In the genomic region with DNA sequence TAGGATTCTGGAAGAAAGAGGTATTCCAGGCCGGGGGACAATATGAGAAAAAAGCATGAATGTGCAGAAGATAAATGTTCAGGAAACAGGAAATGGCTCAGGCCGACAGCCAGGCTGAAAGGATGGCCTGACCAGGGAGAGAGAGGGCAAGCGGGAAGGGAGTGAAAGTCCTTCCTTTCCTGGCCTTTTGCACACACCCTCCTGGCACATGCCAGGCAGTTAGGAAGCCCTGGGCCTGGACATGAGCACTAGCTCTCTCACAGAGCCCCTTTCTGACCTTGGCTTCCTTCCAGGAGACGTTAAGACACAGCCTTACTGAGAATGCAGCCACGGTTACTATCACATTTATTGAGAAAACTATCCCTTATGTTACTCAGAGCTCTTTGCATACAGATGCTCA, we compare ENCODE assay signal across 8 cellular contexts. TPM values are rescaled to one million over a fixed set of nuclear protein-coding genes. Genes with fewer than 3 reads are reported as not detected.
DNase-seq lines count a peak whose midpoint lies in the region; ATAC-seq and TF ChIP-seq lines count a peak whose summit lies in the region.

No MANE protein-coding gene starts in this region.

- intact Hi-C loops in HCT116 (cut with micrococcal nuclease) (no loop called here), left cardiac atrium (cut with DNase I) (loop anchor here in 1 of 2 donors (10.0 kb wide), 1 partner anchor 79 kb away; no protein-coding TSS in a partner anchor), spleen (cut with DNase I; ENCODE audit: low total_unique reads) (no loop called here)

- H4K20me1 ChIP-seq in HCT116 (ENCODE audit: insufficient read depth): no peaks in the 10 kb centered on the region

- peak overlapping the region; percentile 63 for H3K4me2 ChIP-seq in HCT116 (ENCODE audit: low read length)

- H2AFZ ChIP-seq in HCT116 (ENCODE audit: low read depth, low read length, poor library complexity, severe bottlenecking): peak overlapping the region; percentile 27

- H3K4me3 ChIP-seq in HCT116 (replicated peaks in 1 of 2; ENCODE audit: low read depth in 1 of 2, low read length in 2 of 2) (no peak overlapping the region), spleen (no peak overlapping the region)

- TF ChIP-seq CTCF in HCT116 (IDR thresholded peaks at IDR 0.05 in 2 of 3, conservative IDR thresholded peaks at IDR 0.05 in 1 of 3; ENCODE audit: borderline replicate concordance in 1 of 3, insufficient read depth in 1 of 3, low read depth in 2 of 3, low read length in 2 of 3): no peak
- no peak for TF ChIP-seq CTCF in spleen (IDR thresholded peaks at IDR 0.05 in 8 of 11, conservative IDR thresholded peaks at IDR 0.05 in 3 of 11)

- no peaks in the 10 kb centered on the region for H3K79me2 ChIP-seq in HCT116 (ENCODE audit: insufficient read depth, low read length)

- H3K9ac ChIP-seq in HCT116 (ENCODE audit: low read length): peak overlapping the region; percentile 27

- no peak for TF ChIP-seq RAD21 in HCT116 (IDR thresholded peaks at IDR 0.05; ENCODE audit: low read depth)

- no peaks in the 10 kb centered on the region for H3K9me2 ChIP-seq in HCT116 (ENCODE audit: insufficient read depth)

- DNase-seq in HCT116 (ENCODE audit: low read depth, low spot score) (no peak), SW 1271 (lab: John Stamatoyannopoulos, UW) (peak; percentile 48 to 86), left cardiac atrium (peak; percentile 72), spleen (no peak), NCI-H524 (lab: John Stamatoyannopoulos, UW) (no peak)
- DNase-seq in stimulated activated CD4-positive, alpha-beta T cell treated with anti-CD3 and anti-CD28 coated beads, Interleukin-1b, Interleukin-23, amount 100 ng/mL, for 48 hours: no peak

- peaks cover 48 to 83% of the 10 kb centered on the region in 2 experiments for H3K4me1 ChIP-seq in HCT116 (ENCODE audit: control insufficient read depth in 1 of 2, insufficient read depth in 2 of 2, low read length in 2 of 2)
- peaks cover 20 to 75% (median 42%) of the 10 kb centered on the region in 6 donors for H3K4me1 ChIP-seq in spleen

- CTCF ChIA-PET in HCT116 (lab: Charles Lee): interaction anchor here (1.2 kb wide), 1 partner anchor 79 kb away, joined by 3 read pairs; no protein-coding TSS in a partner anchor

- ATAC-seq in HCT116: peak; percentile 28; the same call in 1 of the 2 replicates
- ATAC-seq in left cardiac atrium: peak; percentile 76 to 81
- ATAC-seq in GM21515 (IDR thresholded peaks at IDR 0.05; ENCODE audit: unreplicated experiment): no peak
- no peak for ATAC-seq in HG03469 (IDR thresholded peaks at IDR 0.05; ENCODE audit: unreplicated experiment)

- 0 out of 2 replicates have a peak overlapping the region, but pooled peaks have one; percentile 0 for H3K27ac ChIP-seq in HCT116 (ENCODE audit: low read depth, low read length)
- peak overlapping the region in 7 of 8 donors; percentile 49 to 83 (median 74) for H3K27ac ChIP-seq in spleen

- no peaks in the 10 kb centered on the region for H3K36me3 ChIP-seq in HCT116 (ENCODE audit: control insufficient read depth in 1 of 2, insufficient read depth in 2 of 2, low read length in 2 of 2)
- H3K36me3 ChIP-seq in spleen: no peaks in the 10 kb centered on the region

- no TSS peak for BruUV-seq in HCT116 (replicated peaks; lab: Mats Ljungman, UMichigan)

- POLR2A ChIA-PET in HCT116 (lab: Charles Lee): interaction anchor here (1.8 kb wide), 1 partner anchor 16 kb away, joined by 5 read pairs; no protein-coding TSS in a partner anchor

- H3K27me3 ChIP-seq in HCT116 (ENCODE audit: insufficient read depth, low read length) (no peaks in the 10 kb centered on the region), spleen (replicated peaks in 1 of 7) (no peaks in the 10 kb centered on the region)

- H3K9me3 ChIP-seq in HCT116 (ENCODE audit: control insufficient read depth in 1 of 2, insufficient read depth in 1 of 2, low read depth in 1 of 2, low read length in 2 of 2): no peaks in the 10 kb centered on the region
- no peaks in the 10 kb centered on the region for H3K9me3 ChIP-seq in spleen

- no peak for TF ChIP-seq POLR2A in HCT116 (IDR thresholded peaks at IDR 0.05; ENCODE audit: borderline replicate concordance, extremely low read depth, insufficient read depth, insufficient read length)
- no peak for TF ChIP-seq POLR2A in spleen (IDR thresholded peaks at IDR 0.05)

- WGBS in spleen, 5 donors: 19 to 30% (median 21%) methylated on average over 5 of the region's 5 CpGs

- RAD21 ChIA-PET in HCT116 (lab: Charles Lee; ENCODE audit: low non-redundant PET in 1 of 2, low total read pairs in 2 of 2, uncharacterized antibody in 2 of 2, unreplicated experiment in 2 of 2): interaction anchor here (0.6 to 1.2 kb wide), 2 partner anchors 79 to 97 kb away, joined by 3 to 4 read pairs; no protein-coding TSS in a partner anchor

TF ChIP-seq in HCT116, 20 proteins besides CTCF, POLR2A, EP300 and RAD21:
- TF ChIP-seq SP1 (IDR thresholded peaks at IDR 0.05; ENCODE audit: low read depth) (no peak), SRF (IDR thresholded peaks at IDR 0.05; ENCODE audit: low read depth) (no peak), JUND (IDR thresholded peaks at IDR 0.05) (no peak), FOSL1 (IDR thresholded peaks at IDR 0.05; ENCODE audit: low read depth) (no peak), TCF7L2 (IDR thresholded peaks at IDR 0.05; ENCODE audit: borderline replicate concordance, extremely low read depth, insufficient read depth, insufficient read length) (no peak), YY1 (IDR thresholded peaks at IDR 0.05; ENCODE audit: extremely low read depth, insufficient replicate concordance, low read depth, low read length) (no peak), EZH2phosphoT487 (IDR thresholded peaks at IDR 0.05; ENCODE audit: borderline replicate concordance) (no peak), ELF1 (IDR thresholded peaks at IDR 0.05; ENCODE audit: borderline replicate concordance, low read depth) (no peak), POLR2AphosphoS5 (IDR thresholded peaks at IDR 0.05; ENCODE audit: low read depth, low read length) (no peak), CEBPB (IDR thresholded peaks at IDR 0.05; ENCODE audit: low read depth) (no peak), ZFX (IDR thresholded peaks at IDR 0.05) (no peak)
- TF ChIP-seq, protein P1, sequence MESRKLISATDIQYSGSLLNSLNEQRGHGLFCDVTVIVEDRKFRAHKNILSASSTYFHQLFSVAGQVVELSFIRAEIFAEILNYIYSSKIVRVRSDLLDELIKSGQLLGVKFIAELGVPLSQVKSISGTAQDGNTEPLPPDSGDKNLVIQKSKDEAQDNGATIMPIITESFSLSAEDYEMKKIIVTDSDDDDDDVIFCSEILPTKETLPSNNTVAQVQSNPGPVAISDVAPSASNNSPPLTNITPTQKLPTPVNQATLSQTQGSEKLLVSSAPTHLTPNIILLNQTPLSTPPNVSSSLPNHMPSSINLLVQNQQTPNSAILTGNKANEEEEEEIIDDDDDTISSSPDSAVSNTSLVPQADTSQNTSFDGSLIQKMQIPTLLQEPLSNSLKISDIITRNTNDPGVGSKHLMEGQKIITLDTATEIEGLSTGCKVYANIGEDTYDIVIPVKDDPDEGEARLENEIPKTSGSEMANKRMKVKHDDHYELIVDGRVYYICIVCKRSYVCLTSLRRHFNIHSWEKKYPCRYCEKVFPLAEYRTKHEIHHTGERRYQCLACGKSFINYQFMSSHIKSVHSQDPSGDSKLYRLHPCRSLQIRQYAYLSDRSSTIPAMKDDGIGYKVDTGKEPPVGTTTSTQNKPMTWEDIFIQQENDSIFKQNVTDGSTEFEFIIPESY (IDR thresholded peaks at IDR 0.05; ENCODE audit: extremely low read depth, insufficient replicate concordance, low read length): no peak

RNA-seq across cellular contexts. Expression of a gene that starts 39.7 kb away (rescaled TPM):
- 89.2 TPM for total RNA-seq in HCT116 (2021; ENCODE audit: unreplicated experiment)
- 54.4 and 57.6 TPM in 2 replicates for polyA plus RNA-seq in HCT116 (2012)
- total RNA-seq in left cardiac atrium: 10 to 100 TPM; 24.0 to 37.5 TPM
- 10 to 100 TPM; 27.3 to 78.4 (median 47.5) TPM for total RNA-seq in spleen
- 1 to 10 TPM; 8.3 to 8.9 (median 8.6) TPM for polyA plus RNA-seq in spleen

Comparison
In these comparisons a context has a peak if more than half of its experiments do, and no peak if none do; other contexts are left out.
1. ATAC-seq: peak in HCT116 (single experiment) and left cardiac atrium (2 of 2); none in GM21515 (single experiment) and HG03469 (single experiment).
2. DNase-seq: peak in SW 1271 (2 of 2) and left cardiac atrium (single experiment); none in HCT116 (single experiment), spleen (single experiment), stimulated activated CD4-positive, alpha-beta T cell treated with anti-CD3 and anti-CD28 coated beads, Interleukin-1b, Interleukin-23, amount 100 ng/mL, for 48 hours (single experiment) and NCI-H524 (0 of 2).